1 cellular context compared by ENCODE assay signal in the genomic region with DNA sequence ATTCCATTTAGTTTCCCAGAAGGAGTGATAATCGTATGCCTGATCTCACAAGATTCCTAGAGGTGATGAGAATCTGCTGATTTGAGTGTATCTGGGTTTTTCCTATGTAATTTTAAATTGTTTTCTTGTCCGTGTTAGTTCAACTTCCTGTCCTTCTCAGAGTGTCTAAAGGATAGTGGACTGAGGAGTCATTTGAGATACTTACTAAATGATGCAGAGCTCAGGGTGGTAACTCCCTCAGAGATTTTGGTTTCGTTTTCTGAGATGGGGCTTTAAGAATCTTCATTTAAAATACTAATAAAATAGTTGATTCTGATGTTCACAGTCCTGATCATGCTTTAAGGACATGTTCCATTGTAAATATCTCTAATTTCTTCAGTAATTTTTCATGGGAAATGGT.
TF ChIP-seq lines count a peak whose summit lies in the region.

No MANE protein-coding gene starts in this region.

TF ChIP-seq in IMR-90, 13 proteins besides CTCF, POLR2A, EP300 and RAD21 (continued from another document):
- TF ChIP-seq RFX5 (IDR thresholded peaks at IDR 0.05; ENCODE audit: low read depth, low read length) = no peak
- TF ChIP-seq FOS (IDR thresholded peaks at IDR 0.05; ENCODE audit: low read depth, low read length) = no peak
